6 cellular contexts compared by ENCODE assay signal in the genomic region with DNA sequence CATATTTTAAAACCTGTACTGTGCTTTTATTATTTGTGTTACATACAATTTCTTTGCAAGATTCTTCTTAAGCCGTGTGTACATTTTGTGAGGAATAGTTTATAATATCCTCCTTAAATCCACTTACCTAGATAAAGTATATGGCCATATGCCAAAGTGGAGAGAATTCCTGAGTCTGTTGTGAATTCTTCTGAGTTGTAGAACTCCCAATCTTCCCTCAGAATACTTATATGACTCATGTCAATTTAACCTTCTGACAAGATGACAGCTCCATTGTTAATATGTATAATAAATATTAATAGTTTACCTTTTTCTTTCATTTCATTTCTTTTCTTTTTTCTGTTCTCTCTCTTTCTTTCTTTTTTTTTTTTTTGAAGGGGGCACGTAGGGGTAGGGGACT.
"Had no signal": no experiment of that assay in that cellular context is flagged by ENCODE, and none has a peak within 500 bp of the region (broad histone marks: within the 10 kb centered on the region; RNA-seq: fewer than 3 reads in every experiment).

No MANE protein-coding gene starts in this region.

- H3K4me3 ChIP-seq: body of pancreas, lower lobe of right lung, tibial artery had no signal

- H3K27me3 ChIP-seq: body of pancreas, tibial artery had no signal

- H3K9me3 ChIP-seq: body of pancreas, lower lobe of right lung, tibial artery had no signal

- H3K27ac ChIP-seq: body of pancreas, lower lobe of right lung, tibial artery had no signal

- DNase-seq: activated CD4-positive, CD25-positive, alpha-beta regulatory T cell; activated naive CD4-positive, alpha-beta T cell; activated naive CD8-positive, alpha-beta T cell treated with anti-CD3 and anti-CD28 coated beads, Interleukin-2, amount 10 ng/mL, durations not matched to agents 7 days and 5 days; lower lobe of right lung had no signal

- H3K36me3 ChIP-seq: lower lobe of right lung, tibial artery had no signal
